1 cellular context compared by ENCODE assay signal in genomic region chr10:126251778-126252407, GRCh38.
TF ChIP-seq lines count a peak whose summit lies in the region.

No MANE protein-coding gene starts in this region.

TF ChIP-seq in HEK293, 187 proteins besides CTCF, POLR2A, EP300 and RAD21 (continued from another document):
- peak; percentile 26; the same call in 1 of the 2 replicates for TF ChIP-seq IKZF3 (tag by site-specific recombination; IDR thresholded peaks at IDR 0.05)
- TF ChIP-seq ZNF785 (tag by site-specific recombination; IDR thresholded peaks at IDR 0.05), result no peak
- TF ChIP-seq, protein P1, sequence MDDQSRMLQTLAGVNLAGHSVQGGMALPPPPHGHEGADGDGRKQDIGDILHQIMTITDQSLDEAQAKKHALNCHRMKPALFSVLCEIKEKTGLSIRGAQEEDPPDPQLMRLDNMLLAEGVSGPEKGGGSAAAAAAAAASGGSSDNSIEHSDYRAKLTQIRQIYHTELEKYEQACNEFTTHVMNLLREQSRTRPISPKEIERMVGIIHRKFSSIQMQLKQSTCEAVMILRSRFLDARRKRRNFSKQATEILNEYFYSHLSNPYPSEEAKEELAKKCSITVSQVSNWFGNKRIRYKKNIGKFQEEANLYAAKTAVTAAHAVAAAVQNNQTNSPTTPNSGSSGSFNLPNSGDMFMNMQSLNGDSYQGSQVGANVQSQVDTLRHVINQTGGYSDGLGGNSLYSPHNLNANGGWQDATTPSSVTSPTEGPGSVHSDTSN (CRISPR knock-in tag; IDR thresholded peaks at IDR 0.05), result no peak
- no peak for TF ChIP-seq KLF8 (tag by site-specific recombination; IDR thresholded peaks at IDR 0.05)
- 0 out of 2 replicates have a peak, but pooled peaks have one; percentile 12 for TF ChIP-seq ZNF600 (tag by site-specific recombination; IDR thresholded peaks at IDR 0.05)
- TF ChIP-seq, protein P2, sequence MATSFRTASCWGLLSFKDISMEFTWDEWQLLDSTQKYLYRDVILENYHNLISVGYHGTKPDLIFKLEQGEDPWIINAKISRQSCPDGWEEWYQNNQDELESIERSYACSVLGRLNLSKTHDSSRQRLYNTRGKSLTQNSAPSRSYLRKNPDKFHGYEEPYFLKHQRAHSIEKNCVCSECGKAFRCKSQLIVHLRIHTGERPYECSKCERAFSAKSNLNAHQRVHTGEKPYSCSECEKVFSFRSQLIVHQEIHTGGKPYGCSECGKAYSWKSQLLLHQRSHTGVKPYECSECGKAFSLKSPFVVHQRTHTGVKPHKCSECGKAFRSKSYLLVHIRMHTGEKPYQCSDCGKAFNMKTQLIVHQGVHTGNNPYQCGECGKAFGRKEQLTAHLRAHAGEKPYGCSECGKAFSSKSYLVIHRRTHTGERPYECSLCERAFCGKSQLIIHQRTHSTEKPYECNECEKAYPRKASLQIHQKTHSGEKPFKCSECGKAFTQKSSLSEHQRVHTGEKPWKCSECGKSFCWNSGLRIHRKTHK (tag by site-specific recombination; IDR thresholded peaks at IDR 0.05), result no peak
